In genomic region chr1:67639336-67639735, GRCh38 we compare ENCODE assay signal across 22 cellular contexts. TPM values are rescaled to one million over a fixed set of nuclear protein-coding genes. Genes with fewer than 3 reads are reported as not detected.
DNase-seq lines count a peak whose midpoint lies in the region; ATAC-seq and TF ChIP-seq lines count a peak whose summit lies in the region.
"Had no signal": no experiment of that assay in that cellular context is flagged by ENCODE, and none has a peak within 500 bp of the region (broad histone marks: within the 10 kb centered on the region; RNA-seq: fewer than 3 reads in every experiment).

No MANE protein-coding gene starts in this region.

- intact Hi-C loops in left cardiac atrium (cut with DNase I): no loop called here
- intact Hi-C loops in left ventricle myocardium superior (cut with micrococcal nuclease): no loop called here
- intact Hi-C loops in Panc1 (cut with micrococcal nuclease; ENCODE audit: unreplicated experiment): no loop called here

- in situ Hi-C loops in Panc1 (cut with HindIII; ENCODE audit: low pct_unique_long_range_greater_than_20kb, low sequenced_read_pairs): no loop called here

- ATAC-seq in left cardiac atrium (no peak), left ventricle myocardium superior (no peak), Panc1 (no peak), GM18498 (IDR thresholded peaks at IDR 0.05; ENCODE audit: unreplicated experiment) (no peak)
- ATAC-seq: A549 had no signal

- no peak overlapping the region for H3K14ac ChIP-seq in neuronal stem cell (ENCODE audit: low read length)

- peak overlapping the region; percentile 74 for H3K27ac ChIP-seq in Panc1 (ENCODE audit: low read length)
- no peak overlapping the region for H3K27ac ChIP-seq in neuronal stem cell (replicated peaks; ENCODE audit: low read length)
- H3K27ac ChIP-seq in substantia nigra (ENCODE audit: low read depth, low read length, poor library complexity, severe bottlenecking): no peak overlapping the region
- H3K27ac ChIP-seq: A549; BLaER1 treated with 17β-estradiol and CSF1 and Interleukin-3, amounts not matched to agents 10 nM and 100 nM had no signal

- H4K91ac ChIP-seq in neuronal stem cell (ENCODE audit: low read depth, low read length, poor library complexity): no peak overlapping the region

- H3K4me3 ChIP-seq in Panc1 (ENCODE audit: low read depth in 2 of 2, low read length in 2 of 2): no peak overlapping the region
- H3K4me3 ChIP-seq in cardiac fibroblast (replicated peaks in 1 of 2; ENCODE audit: low read depth in 2 of 2, low read length in 2 of 2): no peak overlapping the region
- no peak overlapping the region for H3K4me3 ChIP-seq in neuronal stem cell (ENCODE audit: low read length in 2 of 2)
- H3K4me3 ChIP-seq: A549; BLaER1 treated with 17β-estradiol and CSF1 and Interleukin-3, amounts not matched to agents 10 nM and 100 nM; HAP-1 had no signal

- H4K8ac ChIP-seq in neuronal stem cell (ENCODE audit: low read depth, low read length): no peak overlapping the region

- H3K23ac ChIP-seq in neuronal stem cell (ENCODE audit: low read depth, low read length, poor library complexity): no peak overlapping the region

- POLR2A ChIA-PET in Panc1 (lab: Charles Lee): no interaction called here

- no peak overlapping the region for H3K4ac ChIP-seq in neuronal stem cell (ENCODE audit: low read length)

- no CpG with 5 or more reads among the region's 6 CpGs for WGBS in neuronal stem cell (ENCODE audit: extremely low coverage in 2 of 2, insufficient read length in 2 of 2, insufficient replicate concordance in 1 of 2), 2 donors

- no peak overlapping the region for H2BK120ac ChIP-seq in neuronal stem cell (ENCODE audit: low read depth, low read length)

- H3K18ac ChIP-seq in neuronal stem cell (ENCODE audit: low read length): no peak overlapping the region

- no TSS peak for BruUV-seq in Panc1 (replicated peaks; lab: Mats Ljungman, UMichigan)

- H2AFZ ChIP-seq in neuronal stem cell (ENCODE audit: low read length): peak overlapping the region; percentile 35

- CTCF ChIA-PET in Panc1 (lab: Charles Lee): no interaction called here

- H2BK12ac ChIP-seq in neuronal stem cell (ENCODE audit: low read length): no peak overlapping the region

- no peak overlapping the region for H2BK5ac ChIP-seq in neuronal stem cell (ENCODE audit: low read length)

- no peak overlapping the region for H3K9ac ChIP-seq in neuronal stem cell (ENCODE audit: low read depth, low read length, poor library complexity)
- H3K9ac ChIP-seq: BLaER1 treated with 17β-estradiol and CSF1 and Interleukin-3, amounts not matched to agents 10 nM and 100 nM had no signal

- peaks cover 5% of the 10 kb centered on the region for H3K4me1 ChIP-seq in Panc1 (ENCODE audit: control insufficient read depth, insufficient read depth, low read length)
- peaks cover 5 to 17% of the 10 kb centered on the region in 2 donors for H3K4me1 ChIP-seq in neuronal stem cell (ENCODE audit: control insufficient read depth in 2 of 2, insufficient read depth in 1 of 2, low read depth in 1 of 2, low read length in 2 of 2)
- H3K4me1 ChIP-seq: HAP-1 had no signal

- H3K79me1 ChIP-seq in neuronal stem cell (ENCODE audit: low read depth, low read length): no peaks in the 10 kb centered on the region

- H2AK5ac ChIP-seq in neuronal stem cell (ENCODE audit: low read depth, low read length): no peak overlapping the region

- DNase-seq in left cardiac atrium (peak; percentile 24), left ventricle myocardium superior (no peak), Panc1 (ENCODE audit: low read depth, low spot score) (no peak), cardiac fibroblast (ENCODE audit: low read depth in 2 of 2) (peak; percentile 31 to 68), neuronal stem cell (ENCODE audit: low spot score) (no peak), substantia nigra (lab: John Stamatoyannopoulos, UW) (no peak)
- DNase-seq: 8988T; ACHN; AML-193; BE2C; CD4-positive, alpha-beta T cell; CD8-positive, alpha-beta memory T cell; DMS 273 treated with DMSO at 0.1 percent for 48 hours; DMS79; EL; GF-D8; GOT3; HFFc6 had no signal

- H2BK15ac ChIP-seq in neuronal stem cell (ENCODE audit: low read length): no peak overlapping the region

- H3K36me3 ChIP-seq in Panc1 (ENCODE audit: control insufficient read depth, insufficient read depth, low read length): no peaks in the 10 kb centered on the region
- no peaks in the 10 kb centered on the region for H3K36me3 ChIP-seq in neuronal stem cell (replicated peaks in 1 of 2; ENCODE audit: control insufficient read depth in 2 of 2, insufficient read depth in 2 of 2, low read length in 2 of 2)
- H3K36me3 ChIP-seq: BE2C; BLaER1 treated with 17β-estradiol and CSF1 and Interleukin-3, amounts not matched to agents 10 nM and 100 nM; HAP-1 had no signal

- H3K9me3 ChIP-seq in Panc1 (ENCODE audit: control insufficient read depth, insufficient read depth, low read depth, low read length) (no peaks in the 10 kb centered on the region), neuronal stem cell (replicated peaks in 1 of 2; ENCODE audit: control insufficient read depth in 2 of 2, insufficient read depth in 1 of 2, low read depth in 1 of 2, low read length in 2 of 2) (no peaks in the 10 kb centered on the region)
- H3K9me3 ChIP-seq: A549; BE2C; BLaER1 treated with 17β-estradiol and CSF1 and Interleukin-3, amounts not matched to agents 10 nM and 100 nM; HAP-1 had no signal

- no peak overlapping the region for H3K4me2 ChIP-seq in neuronal stem cell (ENCODE audit: insufficient read depth, low read length, poor library complexity, severe bottlenecking)
- H3K4me2 ChIP-seq: A549; BLaER1 treated with 17β-estradiol and CSF1 and Interleukin-3, amounts not matched to agents 10 nM and 100 nM had no signal

- TF ChIP-seq CTCF in Panc1 (IDR thresholded peaks at IDR 0.05) (no peak), cardiac fibroblast (IDR thresholded peaks at IDR 0.05; ENCODE audit: low read depth, low read length) (no peak)

- H3K27me3 ChIP-seq in Panc1 (ENCODE audit: control insufficient read depth, insufficient read depth, low read length) (no peaks in the 10 kb centered on the region), neuronal stem cell (ENCODE audit: control insufficient read depth in 3 of 3, insufficient read depth in 3 of 3, low read depth in 1 of 3, low read length in 3 of 3) (no peaks in the 10 kb centered on the region)
- H3K27me3 ChIP-seq: BE2C; BLaER1 treated with 17β-estradiol and CSF1 and Interleukin-3, amounts not matched to agents 10 nM and 100 nM had no signal

RNA-seq across cellular contexts. Expression of gene GADD45A, which starts 45.7 kb away (rescaled TPM):
- total RNA-seq in left cardiac atrium: 10 to 100 TPM; 14.0 to 15.8 TPM
- total RNA-seq in left ventricle myocardium superior: 46.6 TPM
- total RNA-seq in Panc1 (2021; ENCODE audit: unreplicated experiment): 106 TPM
- 91.6 TPM for polyA plus RNA-seq in Panc1 (2012; ENCODE audit: insufficient read length)
- polyA plus RNA-seq in neuronal stem cell (2013, experiment 1 of 2): 58.6 TPM
- 59.0 TPM for polyA plus RNA-seq in neuronal stem cell (2013, experiment 2 of 2)

Comparison
In these comparisons a context has a peak if more than half of its experiments do, and no peak if none do; other contexts are left out.
1. DNase-seq: peak in left cardiac atrium (single experiment) and cardiac fibroblast (2 of 2); none in left ventricle myocardium superior (single experiment), Panc1 (single experiment), neuronal stem cell (single experiment) and substantia nigra (0 of 49).